Comparison of ENCODE assay signal across 23 cellular contexts in the genomic region with DNA sequence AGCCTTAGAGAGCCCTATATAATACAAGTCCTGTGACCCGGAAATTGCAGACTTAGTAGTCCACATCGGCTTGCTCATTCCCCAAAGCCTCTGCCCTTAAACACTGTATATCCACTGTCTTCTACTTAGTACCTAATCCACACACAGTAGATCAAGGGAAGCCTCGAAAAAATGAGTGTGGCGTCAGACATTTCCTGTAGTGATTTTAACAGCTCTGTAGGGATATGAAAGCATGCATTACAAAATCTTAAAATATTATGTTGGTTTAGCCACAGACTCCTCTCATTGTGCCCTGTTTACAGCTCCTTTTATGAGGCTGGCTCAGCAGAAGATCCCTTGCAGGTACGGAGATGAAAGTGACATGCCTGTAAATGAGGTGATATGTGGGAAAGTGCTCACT.
DNase-seq lines count a peak whose midpoint lies in the region; ATAC-seq, FAIRE-seq and TF ChIP-seq lines count a peak whose summit lies in the region.
"Had no signal": no experiment of that assay in that cellular context is flagged by ENCODE, and none has a peak within 500 bp of the region (broad histone marks: within the 10 kb centered on the region; RNA-seq: fewer than 3 reads in every experiment).

No MANE protein-coding gene starts in this region.

- dilution Hi-C loops in endothelial cell of umbilical vein (cut with MboI; ENCODE audit: extremely low pct_ligation_motif_present, low sequenced_read_pairs) = no loop called here

- no peak overlapping the region for H3K9ac ChIP-seq in endothelial cell of umbilical vein (replicated peaks; ENCODE audit: extremely low read depth, insufficient read depth, low read length)
- H3K9ac ChIP-seq: neural progenitor cell had no signal

- H3K27me3 ChIP-seq in ACC112 (ENCODE audit: insufficient read depth, low read length) = no peaks in the 10 kb centered on the region
- no peaks in the 10 kb centered on the region for H3K27me3 ChIP-seq in MG63
- H3K27me3 ChIP-seq in endothelial cell of umbilical vein (ENCODE audit: control insufficient read depth in 2 of 2, insufficient read depth in 2 of 2, low read length in 2 of 2) = no peaks in the 10 kb centered on the region
- H3K27me3 ChIP-seq: cardiac muscle cell, neural progenitor cell, tibial nerve had no signal

- CTCF ChIA-PET in endothelial cell of umbilical vein (lab: Charles Lee) = interaction anchor here (0.6 to 1.2 kb wide), 3 partner anchors 33 to 102 kb away, joined by 3 to 5 read pairs (median 3); no protein-coding TSS in a partner anchor

- H3K4me2 ChIP-seq in endothelial cell of umbilical vein (ENCODE audit: insufficient read depth, low read length) = peak overlapping the region; percentile 3
- H3K4me2 ChIP-seq: neural progenitor cell had no signal

- DNase-seq in DMS53 (lab: John Stamatoyannopoulos, UW) (peak; percentile 57), MG63 (peak; percentile 28), endothelial cell of umbilical vein (ENCODE audit: low read depth, low spot score) (peak; percentile 8), T-helper 1 cell (no peak), HTR-8/SVneo (ENCODE audit: insufficient read length, low spot score) (no peak), hypothalamus (lab: John Stamatoyannopoulos, UW) (no peak)
- DNase-seq: activated CD4-positive, alpha-beta T cell treated with anti-CD3 and anti-CD28 coated beads, Interleukin-2, amount 50 U/mL, for 1 hour; anterior cingulate cortex; CD4-positive, CD25-positive, alpha-beta regulatory T cell; GDM1; mammary epithelial cell; NCI-H1105; NCI-H526; stimulated activated CD4-positive, alpha-beta T cell treated with anti-CD3 and anti-CD28 coated beads, Interleukin-15, amount 100 ng/mL, for 24 hours had no signal

- H2AFZ ChIP-seq in ACC112 (ENCODE audit: low read length, unreplicated experiment) (peak overlapping the region; percentile 17), endothelial cell of umbilical vein (ENCODE audit: low read depth, low read length) (peak overlapping the region; percentile 68)
- H2AFZ ChIP-seq: neural progenitor cell had no signal

- no peak for TF ChIP-seq POLR2A in endothelial cell of umbilical vein (IDR thresholded peaks at IDR 0.05; ENCODE audit: low read depth, low read length)

- no peaks in the 10 kb centered on the region for H3K79me2 ChIP-seq in ACC112 (ENCODE audit: control insufficient read depth, insufficient read depth, low read length, unreplicated experiment)
- H3K79me2 ChIP-seq in endothelial cell of umbilical vein (ENCODE audit: control insufficient read depth, insufficient read depth, low read length) = no peaks in the 10 kb centered on the region

- FAIRE-seq in endothelial cell of umbilical vein (lab: Jason Lieb, UNC) (peak; percentile 57), HTR-8/SVneo (lab: Jason Lieb, UNC) (no peak)
- FAIRE-seq: GM18507 had no signal

- POLR2A ChIA-PET in endothelial cell of umbilical vein (lab: Charles Lee) = interaction anchor here (0.5 kb wide), 1 partner anchor 12 kb away, joined by 9 read pairs; no protein-coding TSS in a partner anchor

- intact Hi-C loops in endothelial cell of umbilical vein (cut with micrococcal nuclease) = no loop called here

- H3K36me3 ChIP-seq in ACC112 (ENCODE audit: insufficient read depth, low read length) (no peaks in the 10 kb centered on the region), MG63 (no peaks in the 10 kb centered on the region), endothelial cell of umbilical vein (ENCODE audit: control insufficient read depth in 2 of 2, extremely low read depth in 1 of 2, insufficient read depth in 2 of 2, low read length in 2 of 2) (no peaks in the 10 kb centered on the region)
- H3K36me3 ChIP-seq: cardiac muscle cell, neural progenitor cell, tibial nerve had no signal

- no peak for TF ChIP-seq CTCF in endothelial cell of umbilical vein (IDR thresholded peaks at IDR 0.05; ENCODE audit: extremely low read depth in 1 of 2, insufficient read depth in 1 of 2, low read depth in 1 of 2, low read length in 2 of 2)

- no peak for ATAC-seq in HG03025 (IDR thresholded peaks at IDR 0.05; ENCODE audit: low FRiP score, unreplicated experiment)
- ATAC-seq: sciatic nerve, SK-N-SH treated with all-trans-retinoic acid at 6 μM for 48 hours had no signal

- H4K20me1 ChIP-seq in endothelial cell of umbilical vein (replicated peaks; ENCODE audit: control insufficient read depth, extremely low read depth, insufficient read depth, low read length) = no peaks in the 10 kb centered on the region

- BruUV-seq in endothelial cell of umbilical vein (replicated peaks; lab: Mats Ljungman, UMichigan) = no TSS peak

- H3K27ac ChIP-seq in ACC112 (ENCODE audit: low read depth, low read length) (no peak overlapping the region), endothelial cell of umbilical vein (ENCODE audit: insufficient read depth, low read depth, low read length) (no peak overlapping the region)
- H3K27ac ChIP-seq: cardiac muscle cell, neural progenitor cell, tibial nerve, VCaP had no signal

- H3K4me1 ChIP-seq in ACC112 (ENCODE audit: control insufficient read depth, insufficient read depth, low read length, unreplicated experiment) = peaks cover 4% of the 10 kb centered on the region
- no peaks in the 10 kb centered on the region for H3K4me1 ChIP-seq in endothelial cell of umbilical vein (ENCODE audit: control insufficient read depth, extremely low read depth, insufficient read depth, low read length)
- H3K4me1 ChIP-seq: tibial nerve had no signal

- H3K9me3 ChIP-seq in MG63 (no peaks in the 10 kb centered on the region), endothelial cell of umbilical vein (replicated peaks; ENCODE audit: control insufficient read depth, insufficient read depth, low read length) (no peaks in the 10 kb centered on the region)
- H3K9me3 ChIP-seq: tibial nerve had no signal

- H3K4me3 ChIP-seq in ACC112 (ENCODE audit: low read depth, low read length) (no peak overlapping the region), MG63 (peak overlapping the region; percentile 29), endothelial cell of umbilical vein (replicated peaks in 1 of 3; ENCODE audit: insufficient read depth in 1 of 3, low read depth in 1 of 3, low read length in 3 of 3) (no peak overlapping the region)
- H3K4me3 ChIP-seq: cardiac muscle cell, neural progenitor cell, tibial nerve had no signal

- H3K9me1 ChIP-seq in endothelial cell of umbilical vein (replicated peaks; ENCODE audit: control insufficient read depth, extremely low read depth, insufficient read depth, low read length) = no peaks in the 10 kb centered on the region

TF ChIP-seq in endothelial cell of umbilical vein, 7 proteins besides CTCF, POLR2A, EP300 and RAD21:
- TF ChIP-seq JUN (IDR thresholded peaks at IDR 0.05; ENCODE audit: borderline replicate concordance, insufficient read depth, insufficient read length, low read depth) (no peak), EZH2 (IDR thresholded peaks at IDR 0.05; ENCODE audit: borderline replicate concordance, low read depth, low read length, severe bottlenecking) (no peak), FOS (IDR thresholded peaks at IDR 0.05; ENCODE audit: borderline replicate concordance, insufficient read depth, low read length) (no peak), POLR2AphosphoS5 (IDR thresholded peaks at IDR 0.05; ENCODE audit: insufficient read depth, low read depth, low read length) (no peak)
- TF ChIP-seq, protein P1, sequence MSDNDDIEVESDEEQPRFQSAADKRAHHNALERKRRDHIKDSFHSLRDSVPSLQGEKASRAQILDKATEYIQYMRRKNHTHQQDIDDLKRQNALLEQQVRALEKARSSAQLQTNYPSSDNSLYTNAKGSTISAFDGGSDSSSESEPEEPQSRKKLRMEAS (IDR thresholded peaks at IDR 0.05; ENCODE audit: insufficient read depth, insufficient read length) = no peak

Comparison
In these comparisons a context has a peak if more than half of its experiments do, and no peak if none do; other contexts are left out.
1. DNase-seq: peak in DMS53 (single experiment), MG63 (single experiment) and endothelial cell of umbilical vein (single experiment); none in T-helper 1 cell (0 of 5), HTR-8/SVneo (single experiment) and hypothalamus (0 of 51).